23 cellular contexts compared by ENCODE assay signal in the genomic region with DNA sequence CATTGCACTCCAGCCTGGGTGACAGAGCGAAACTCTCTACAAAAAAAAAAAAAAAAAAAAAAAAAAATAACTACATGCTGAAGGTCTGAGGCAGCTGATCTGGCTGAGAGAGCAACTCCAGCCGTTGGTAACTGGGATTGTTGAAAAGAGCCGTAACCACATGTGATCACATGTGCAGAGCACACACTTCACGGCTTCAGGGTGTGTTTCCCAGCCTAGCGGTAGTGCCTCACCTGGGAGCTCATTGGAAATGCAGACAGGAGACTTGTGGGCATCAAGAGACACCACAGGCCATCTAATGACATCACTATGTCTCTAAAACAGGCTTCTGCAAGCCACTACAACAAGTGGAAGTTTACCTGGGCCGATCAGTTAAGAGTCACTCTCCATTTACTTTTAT. TPM values are rescaled to one million over a fixed set of nuclear protein-coding genes. Genes with fewer than 3 reads are reported as not detected.
A peak's percentile ranks its signal among the peaks of the same experiment; 100 is the strongest.
DNase-seq lines count a peak whose midpoint lies in the region; ATAC-seq and TF ChIP-seq lines count a peak whose summit lies in the region.
"Had no signal": no experiment of that assay in that cellular context is flagged by ENCODE, and none has a peak within 500 bp of the region (broad histone marks: within the 10 kb centered on the region; RNA-seq: fewer than 3 reads in every experiment).

No MANE protein-coding gene starts in this region.

- no peaks in the 10 kb centered on the region for H3F3A ChIP-seq in GM23338 (replicated peaks; ENCODE audit: low read depth)

- H3K36me3 Mint-ChIP-seq in GM23338 (ENCODE audit: low read depth): no peaks in the 10 kb centered on the region
- H3K36me3 Mint-ChIP-seq in activated T-cell treated with anti-CD3 and anti-CD28 coated beads, Interleukin-2, amount 50 U/mL, for 24 hours (ENCODE audit: low read depth): no peaks in the 10 kb centered on the region
- H3K36me3 Mint-ChIP-seq: activated naive CD8-positive, alpha-beta T cell had no signal

- H3K9me3 Mint-ChIP-seq in GM23338: no peaks in the 10 kb centered on the region
- H3K9me3 Mint-ChIP-seq in activated T-cell treated with anti-CD3 and anti-CD28 coated beads, Interleukin-2, amount 50 U/mL, for 24 hours: no peaks in the 10 kb centered on the region
- H3K9me3 Mint-ChIP-seq: activated CD4-positive, alpha-beta memory T cell treated with anti-CD3 and anti-CD28 coated beads, Interleukin-2, amount 10 ng/mL, durations not matched to agents 7 days and 5 days; T-helper 1 cell treated with Interleukin-12 subunit alpha and Interleukin-12 subunit beta and Interleukin-4 antibody, amounts not matched to agents 30 μg/mL and 1 μg/mL, for 36 hours had no signal

- DNase-seq in GM23338 (ENCODE audit: low spot score) (peak; percentile 60), NCI-H2107 (lab: John Stamatoyannopoulos, UW) (peak; percentile 45), epithelial cell of esophagus (ENCODE audit: low read depth) (peak; percentile 41), lung (ENCODE audit: low spot score) (no peak)
- DNase-seq in effector memory CD4-positive, alpha-beta T cell: no peak
- DNase-seq in activated T-cell treated with anti-CD3 and anti-CD28 coated beads, Interleukin-2, amount 50 U/mL, for 24 hours: no peak
- DNase-seq: activated CD4-positive, alpha-beta memory T cell treated with anti-CD3 and anti-CD28 coated beads, Interleukin-2, amount 10 ng/mL, durations not matched to agents 7 days and 5 days; activated T-cell treated with anti-CD3 and anti-CD28 coated beads, Interleukin-2, amount 50 U/mL, for 48 hours; AML-193; Calu3; GF-D8; KBM-7; kidney; NCI-H1048; NCI-H2171 treated with DMSO at 0.1 percent for 48 hours; stimulated activated CD4-positive, alpha-beta T cell treated with anti-CD3 and anti-CD28 coated beads, Interleukin-4, amount 100 ng/mL, for 24 hours; stimulated activated CD8-positive, alpha-beta memory T cell treated with anti-CD3 and anti-CD28 coated beads, Interleukin-4, amount 100 ng/mL, for 48 hours had no signal

- H3K4me1 Mint-ChIP-seq in GM23338: peaks cover 13% of the 10 kb centered on the region; the same call in 2 of the 3 replicates
- no peaks in the 10 kb centered on the region for H3K4me1 Mint-ChIP-seq in activated T-cell treated with anti-CD3 and anti-CD28 coated beads, Interleukin-2, amount 50 U/mL, for 24 hours (ENCODE audit: low read depth)
- H3K4me1 Mint-ChIP-seq: activated CD4-positive, alpha-beta memory T cell treated with anti-CD3 and anti-CD28 coated beads, Interleukin-2, amount 10 ng/mL, durations not matched to agents 7 days and 5 days had no signal

- H2AFZ ChIP-seq in GM23338: no peak overlapping the region
- H2AFZ ChIP-seq: parathyroid adenoma had no signal

- H3K9me2 ChIP-seq in GM23338 (ENCODE audit: insufficient read depth): no peaks in the 10 kb centered on the region

- H3K4me1 ChIP-seq in GM23338 (ENCODE audit: insufficient read depth) (0 out of 2 replicates have a peak, but pooled peaks cover 5% of the 10 kb centered on the region), lung (ENCODE audit: control insufficient read depth in 2 of 2, insufficient read depth in 2 of 2, low read length in 2 of 2) (no peaks in the 10 kb centered on the region)
- H3K4me1 ChIP-seq in effector memory CD4-positive, alpha-beta T cell (ENCODE audit: control insufficient read depth, insufficient read depth, low read length, poor library complexity, severe bottlenecking): no peaks in the 10 kb centered on the region
- H3K4me1 ChIP-seq: breast epithelium, parathyroid adenoma had no signal

- ATAC-seq in GM23338 (peak; percentile 85), lung (ENCODE audit: insufficient read depth, low FRiP score) (peak; percentile 27), HG02938 (IDR thresholded peaks at IDR 0.05; ENCODE audit: unreplicated experiment) (no peak), GM21526 (IDR thresholded peaks at IDR 0.05; ENCODE audit: low FRiP score, unreplicated experiment) (no peak)

- no peaks in the 10 kb centered on the region for H3K9me3 ChIP-seq in lung (ENCODE audit: control insufficient read depth in 2 of 2, insufficient read depth in 1 of 2, low read length in 1 of 2)
- no peaks in the 10 kb centered on the region for H3K9me3 ChIP-seq in effector memory CD4-positive, alpha-beta T cell (ENCODE audit: control insufficient read depth, low read length)
- H3K9me3 ChIP-seq: breast epithelium had no signal

- no peaks in the 10 kb centered on the region for H3K27me3 ChIP-seq in GM23338 (ENCODE audit: insufficient read depth)
- H3K27me3 ChIP-seq in lung (ENCODE audit: control insufficient read depth, insufficient read depth): no peaks in the 10 kb centered on the region
- H3K27me3 ChIP-seq in effector memory CD4-positive, alpha-beta T cell (replicated peaks; ENCODE audit: control insufficient read depth, insufficient read depth, low read length, poor library complexity, severe bottlenecking): no peaks in the 10 kb centered on the region
- H3K27me3 ChIP-seq: breast epithelium had no signal

- WGBS in lung, 2 donors: 61 to 75% methylated on average over 5 to 6 of the region's 6 CpGs

- H3K4me3 Mint-ChIP-seq in GM23338: no peak overlapping the region
- H3K4me3 Mint-ChIP-seq in activated T-cell treated with anti-CD3 and anti-CD28 coated beads, Interleukin-2, amount 50 U/mL, for 24 hours: no peak overlapping the region
- H3K4me3 Mint-ChIP-seq: activated CD4-positive, alpha-beta memory T cell treated with anti-CD3 and anti-CD28 coated beads, Interleukin-2, amount 10 ng/mL, durations not matched to agents 7 days and 5 days; activated naive CD8-positive, alpha-beta T cell; T-helper 1 cell treated with Interleukin-12 subunit alpha and Interleukin-12 subunit beta and Interleukin-4 antibody, amounts not matched to agents 30 μg/mL and 1 μg/mL, for 36 hours had no signal

- H3K79me2 ChIP-seq in GM23338 (replicated peaks; ENCODE audit: insufficient read depth): no peaks in the 10 kb centered on the region
- H3K79me2 ChIP-seq: parathyroid adenoma had no signal

- H3K27ac ChIP-seq in GM23338 (ENCODE audit: low read depth) (no peak overlapping the region), lung (ENCODE audit: low read depth in 1 of 2, low read length in 1 of 2) (no peak overlapping the region)
- no peak overlapping the region for H3K27ac ChIP-seq in effector memory CD4-positive, alpha-beta T cell (ENCODE audit: insufficient read depth, low read length, poor library complexity, severe bottlenecking)
- H3K27ac ChIP-seq: breast epithelium, parathyroid adenoma had no signal

- no peaks in the 10 kb centered on the region for H4K20me1 ChIP-seq in GM23338 (replicated peaks; ENCODE audit: insufficient read depth)

- H3K36me3 ChIP-seq in GM23338 (ENCODE audit: insufficient read depth) (no peaks in the 10 kb centered on the region), lung (ENCODE audit: control insufficient read depth in 2 of 2, insufficient read depth in 2 of 2, low read length in 2 of 2) (no peaks in the 10 kb centered on the region)
- no peaks in the 10 kb centered on the region for H3K36me3 ChIP-seq in effector memory CD4-positive, alpha-beta T cell (ENCODE audit: control insufficient read depth, insufficient read depth, low read length)
- H3K36me3 ChIP-seq: breast epithelium had no signal

- TF ChIP-seq CTCF in GM23338 (conservative IDR thresholded peaks at IDR 0.05; ENCODE audit: low read depth in 2 of 2): no peak
- no peak for TF ChIP-seq CTCF in epithelial cell of esophagus (IDR thresholded peaks at IDR 0.05; ENCODE audit: insufficient read depth, low read depth, low read length, missing control alignments)
- no peak for TF ChIP-seq CTCF in lung (IDR thresholded peaks at IDR 0.05; ENCODE audit: control extremely low read depth, extremely low read depth)

- no peak overlapping the region for H3K4me2 ChIP-seq in GM23338

- peak overlapping the region; percentile 81; the same call in 1 of the 2 replicates for H3K27ac Mint-ChIP-seq in GM23338
- no peak overlapping the region for H3K27ac Mint-ChIP-seq in activated T-cell treated with anti-CD3 and anti-CD28 coated beads, Interleukin-2, amount 50 U/mL, for 24 hours
- H3K27ac Mint-ChIP-seq: activated CD4-positive, alpha-beta memory T cell treated with anti-CD3 and anti-CD28 coated beads, Interleukin-2, amount 10 ng/mL, durations not matched to agents 7 days and 5 days; activated naive CD8-positive, alpha-beta T cell; T-helper 1 cell treated with Interleukin-12 subunit alpha and Interleukin-12 subunit beta and Interleukin-4 antibody, amounts not matched to agents 30 μg/mL and 1 μg/mL, for 36 hours had no signal

- H3K4me3 ChIP-seq in GM23338 (no peak overlapping the region), epithelial cell of esophagus (ENCODE audit: low read length) (no peak overlapping the region), lung (no peak overlapping the region)
- H3K4me3 ChIP-seq in effector memory CD4-positive, alpha-beta T cell (ENCODE audit: insufficient read depth, low read depth, low read length, poor library complexity, severe bottlenecking): no peak overlapping the region
- H3K4me3 ChIP-seq: breast epithelium had no signal

- no peaks in the 10 kb centered on the region for H3K27me3 Mint-ChIP-seq in GM23338 (ENCODE audit: insufficient read depth, low read depth, poor library complexity)
- peaks cover 5% of the 10 kb centered on the region for H3K27me3 Mint-ChIP-seq in activated T-cell treated with anti-CD3 and anti-CD28 coated beads, Interleukin-2, amount 50 U/mL, for 24 hours
- H3K27me3 Mint-ChIP-seq: activated naive CD8-positive, alpha-beta T cell had no signal

TF ChIP-seq in GM23338, 12 proteins besides CTCF, POLR2A, EP300 and RAD21 (continues in another document):
- TF ChIP-seq JUNB (IDR thresholded peaks at IDR 0.05; ENCODE audit: unreplicated experiment) (no peak), NANOG (IDR thresholded peaks at IDR 0.05; ENCODE audit: borderline replicate concordance) (no peak)

RNA-seq across cellular contexts. Expression of a gene that starts 11.8 kb away (rescaled TPM):
- total RNA-seq in GM23338 (2014; rRNA removed; shearing (Covaris generic)): 9.9 and 12.4 TPM in 2 replicates
- polyA plus RNA-seq in GM23338 (2016; fragmentation: Nextera tagmentation; extraction: Ambion mirVana) (3.3 and 3.7 TPM in 2 replicates), lung (1 to 10 TPM; 4.0 to 7.9 TPM)
- total RNA-seq in lung: 10 to 100 TPM; 26.4 to 28.3 TPM

RNA-seq across cellular contexts. Expression of a gene that starts 45.2 kb away (rescaled TPM):
- 26.9 and 37.5 TPM in 2 replicates for total RNA-seq in GM23338 (2014; rRNA removed; shearing (Covaris generic))
- polyA plus RNA-seq in GM23338 (2016; fragmentation: Nextera tagmentation; extraction: Ambion mirVana) (17.5 and 23.5 TPM in 2 replicates), lung (10 to 100 TPM; 16.3 to 21.1 TPM)
- 10 to 100 TPM; 31.0 to 86.7 TPM for total RNA-seq in lung

Comparison
In these comparisons a context has a peak if more than half of its experiments do, and no peak if none do; other contexts are left out.
1. ATAC-seq: peak in GM23338 (single experiment) and lung (single experiment); none in HG02938 (single experiment) and GM21526 (single experiment).
2. DNase-seq: peak in GM23338 (single experiment), NCI-H2107 (single experiment) and epithelial cell of esophagus (single experiment); none in lung (single experiment), effector memory CD4-positive, alpha-beta T cell (0 of 3) and activated T-cell treated with anti-CD3 and anti-CD28 coated beads, Interleukin-2, amount 50 U/mL, for 24 hours (single experiment).